In genomic region chr19:4909897-4910593, GRCh38 we compare ENCODE assay signal across 1 cellular context.
TF ChIP-seq lines count a peak whose summit lies in the region.

No MANE protein-coding gene starts in this region.

TF ChIP-seq in HCT116, 20 proteins besides CTCF, POLR2A, EP300 and RAD21:
- TF ChIP-seq MAX (IDR thresholded peaks at IDR 0.05) (no peak), EGR1 (IDR thresholded peaks at IDR 0.05; ENCODE audit: low read depth) (peak; percentile 48; the same call in 1 of the 2 replicates), YY1 (IDR thresholded peaks at IDR 0.05; ENCODE audit: extremely low read depth, insufficient replicate concordance, low read depth, low read length) (no peak), POLR2AphosphoS5 (IDR thresholded peaks at IDR 0.05; ENCODE audit: low read depth, low read length) (no peak), ZFX (IDR thresholded peaks at IDR 0.05) (no peak), SP1 (IDR thresholded peaks at IDR 0.05; ENCODE audit: low read depth) (peak; percentile 81), CEBPB (IDR thresholded peaks at IDR 0.05; ENCODE audit: low read depth) (no peak), CBX3 (IDR thresholded peaks at IDR 0.05; ENCODE audit: low read depth) (no peak)
